ENCODE assay signal across 17 cellular contexts in the genomic region with DNA sequence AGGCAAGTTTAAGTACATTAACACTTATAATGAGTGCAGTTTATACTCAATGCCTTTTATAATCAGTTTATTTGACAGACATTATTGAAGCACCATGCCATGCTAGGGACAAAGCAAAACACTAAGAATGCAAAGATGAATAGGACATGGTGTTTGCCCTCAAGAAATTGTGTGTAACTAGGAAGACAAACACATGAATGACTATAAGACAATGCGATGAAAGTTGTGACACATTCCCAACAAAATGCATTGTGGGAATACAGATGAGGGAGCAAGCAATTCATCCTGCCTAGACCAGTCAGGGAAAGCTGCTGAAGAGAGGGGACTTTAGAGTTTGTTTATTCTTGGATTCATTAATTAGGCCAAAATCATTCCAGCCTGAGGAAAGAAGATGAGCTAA.
DNase-seq lines count a peak whose midpoint lies in the region; ATAC-seq, FAIRE-seq and TF ChIP-seq lines count a peak whose summit lies in the region.
"Had no signal": no experiment of that assay in that cellular context is flagged by ENCODE, and none has a peak within 500 bp of the region (broad histone marks: within the 10 kb centered on the region; RNA-seq: fewer than 3 reads in every experiment).

No MANE protein-coding gene starts in this region.

- H3K9me3 ChIP-seq in breast epithelium = no peaks in the 10 kb centered on the region

- H3K9me3 Mint-ChIP-seq in MCF 10A (ENCODE audit: unreplicated experiment) = peaks cover 11% of the 10 kb centered on the region

- TF ChIP-seq CTCF in MCF 10A (IDR thresholded peaks at IDR 0.05; ENCODE audit: unreplicated experiment) = no peak
- no peak for TF ChIP-seq CTCF in breast epithelium (IDR thresholded peaks at IDR 0.05)
- no peak for TF ChIP-seq CTCF in bronchial epithelial cell (IDR thresholded peaks at IDR 0.05; ENCODE audit: insufficient read depth, low read length, severe bottlenecking)
- TF ChIP-seq CTCF in foreskin keratinocyte (conservative IDR thresholded peaks at IDR 0.05) = no peak

- DNase-seq in MCF 10A (ENCODE audit: unreplicated experiment) (peak; percentile 25), breast epithelium (ENCODE audit: low spot score in 2 of 2) (no peak), bronchial epithelial cell (ENCODE audit: low read depth) (peak; percentile 83), foreskin keratinocyte (peak in 1 of 2 donors; percentile 55), urothelium cell line (ENCODE audit: low spot score) (no peak)
- DNase-seq: 8988T; AML-193; CD8-positive, alpha-beta memory T cell; DMS53; GF-D8 had no signal

- H3K36me3 ChIP-seq in breast epithelium (no peaks in the 10 kb centered on the region), bronchial epithelial cell (ENCODE audit: control insufficient read depth, insufficient read depth, low read length) (no peaks in the 10 kb centered on the region)
- H3K36me3 ChIP-seq: BLaER1 had no signal

- H3K36me3 Mint-ChIP-seq in MCF 10A (ENCODE audit: insufficient read depth, unreplicated experiment) = no peaks in the 10 kb centered on the region
- H3K36me3 Mint-ChIP-seq: CD8-positive, alpha-beta memory T cell had no signal

- FAIRE-seq in bronchial epithelial cell (lab: Jason Lieb, UNC) (no peak), urothelium cell line (lab: Jason Lieb, UNC) (peak; percentile 68)
- FAIRE-seq: H54, HepG2 had no signal

- no TSS peak for BruUV-seq in MCF 10A (replicated peaks; lab: Mats Ljungman, UMichigan)

- no peak overlapping the region for H3K4me3 Mint-ChIP-seq in MCF 10A (ENCODE audit: unreplicated experiment)

- TF ChIP-seq POLR2A in breast epithelium (IDR thresholded peaks at IDR 0.05) = no peak

- H3K4me1 ChIP-seq in breast epithelium (no peaks in the 10 kb centered on the region), foreskin keratinocyte (peaks cover 36% of the 10 kb centered on the region)
- H3K4me1 ChIP-seq: BLaER1 had no signal

- peaks cover 39% of the 10 kb centered on the region for H3K4me1 Mint-ChIP-seq in MCF 10A (ENCODE audit: insufficient read depth, unreplicated experiment)
- H3K4me1 Mint-ChIP-seq: CD8-positive, alpha-beta memory T cell had no signal

- POLR2A ChIA-PET in MCF 10A (lab: Yijun Ruan, JAX) = interaction anchor here (0.6 to 1.8 kb wide), 4 partner anchors 11 to 142 kb away, joined by 3 to 4 read pairs (median 3); no protein-coding TSS in a partner anchor

- CTCF ChIA-PET in MCF 10A (lab: Yijun Ruan, JAX) = interaction anchor here (0.6 to 0.8 kb wide), 2 partner anchors 23 to 281 kb away, joined by 3 read pairs; no protein-coding TSS in a partner anchor

- H3K27ac Mint-ChIP-seq in MCF 10A (ENCODE audit: low read depth, unreplicated experiment) = peak overlapping the region; percentile 82
- H3K27ac Mint-ChIP-seq: CD8-positive, alpha-beta memory T cell had no signal

- H3K27me3 Mint-ChIP-seq in MCF 10A (ENCODE audit: insufficient read depth, unreplicated experiment) = no peaks in the 10 kb centered on the region
- H3K27me3 Mint-ChIP-seq: CD8-positive, alpha-beta memory T cell had no signal

- ATAC-seq in foreskin keratinocyte = no peak
- no peak for ATAC-seq in HG03469 (IDR thresholded peaks at IDR 0.05; ENCODE audit: unreplicated experiment)
- no peak for ATAC-seq in SK-N-SH treated with all-trans-retinoic acid at 6 μM for 48 hours
- ATAC-seq in HG02763 (IDR thresholded peaks at IDR 0.05; ENCODE audit: unreplicated experiment) = no peak
- ATAC-seq: HCT116, HepG2 had no signal

- H3K4me3 ChIP-seq in breast epithelium = no peak overlapping the region
- no peak overlapping the region for H3K4me3 ChIP-seq in bronchial epithelial cell (ENCODE audit: low read depth, low read length)
- H3K4me3 ChIP-seq: BLaER1 had no signal

- intact Hi-C loops in MCF 10A (cut with micrococcal nuclease) (loop anchor here (1.0 kb wide), 1 partner anchor 44 kb away; no protein-coding TSS in a partner anchor), breast epithelium (cut with DNase I; ENCODE audit: low total_unique reads) (no loop called here)

- H3K27ac ChIP-seq in breast epithelium (no peak overlapping the region), foreskin keratinocyte (peak overlapping the region; percentile 80)
- H3K27ac ChIP-seq: BLaER1 had no signal

- no peaks in the 10 kb centered on the region for H3K27me3 ChIP-seq in breast epithelium
- H3K27me3 ChIP-seq in bronchial epithelial cell (ENCODE audit: control insufficient read depth, insufficient read depth, low read length) = no peaks in the 10 kb centered on the region
- H3K27me3 ChIP-seq in foreskin keratinocyte = no peaks in the 10 kb centered on the region
- H3K27me3 ChIP-seq: BLaER1 had no signal

TF ChIP-seq in SK-N-SH treated with all-trans-retinoic acid at 6 μM for 48 hours, 23 proteins besides CTCF, POLR2A, EP300 and RAD21:
- TF ChIP-seq ISL1 (CRISPR knock-in tag; IDR thresholded peaks at IDR 0.05) = no peak
- TF ChIP-seq TCF4 (CRISPR knock-in tag; IDR thresholded peaks at IDR 0.05; ENCODE audit: borderline replicate concordance) = no peak
- TF ChIP-seq ZNF70 (CRISPR knock-in tag; IDR thresholded peaks at IDR 0.05) = no peak
- TF ChIP-seq CSDC2 (CRISPR knock-in tag; IDR thresholded peaks at IDR 0.05) = no peak
- TF ChIP-seq, protein P1, sequence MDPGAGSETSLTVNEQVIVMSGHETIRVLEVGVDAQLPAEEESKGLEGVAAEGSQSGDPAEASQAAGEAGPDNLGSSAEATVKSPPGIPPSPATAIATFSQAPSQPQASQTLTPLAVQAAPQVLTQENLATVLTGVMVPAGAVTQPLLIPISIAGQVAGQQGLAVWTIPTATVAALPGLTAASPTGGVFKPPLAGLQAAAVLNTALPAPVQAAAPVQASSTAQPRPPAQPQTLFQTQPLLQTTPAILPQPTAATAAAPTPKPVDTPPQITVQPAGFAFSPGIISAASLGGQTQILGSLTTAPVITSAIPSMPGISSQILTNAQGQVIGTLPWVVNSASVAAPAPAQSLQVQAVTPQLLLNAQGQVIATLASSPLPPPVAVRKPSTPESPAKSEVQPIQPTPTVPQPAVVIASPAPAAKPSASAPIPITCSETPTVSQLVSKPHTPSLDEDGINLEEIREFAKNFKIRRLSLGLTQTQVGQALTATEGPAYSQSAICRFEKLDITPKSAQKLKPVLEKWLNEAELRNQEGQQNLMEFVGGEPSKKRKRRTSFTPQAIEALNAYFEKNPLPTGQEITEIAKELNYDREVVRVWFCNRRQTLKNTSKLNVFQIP (CRISPR knock-in tag; IDR thresholded peaks at IDR 0.05; ENCODE audit: borderline replicate concordance, low read depth) = no peak
- TF ChIP-seq ZFP30 (CRISPR knock-in tag; IDR thresholded peaks at IDR 0.05) = no peak
- TF ChIP-seq PATZ1 (CRISPR knock-in tag; IDR thresholded peaks at IDR 0.05; ENCODE audit: borderline replicate concordance) = no peak
- no peak for TF ChIP-seq ZNF8 (CRISPR knock-in tag; IDR thresholded peaks at IDR 0.05)
- TF ChIP-seq BACH2 (CRISPR knock-in tag; IDR thresholded peaks at IDR 0.05; ENCODE audit: borderline replicate concordance) = no peak
- no peak for TF ChIP-seq ESRRG (CRISPR knock-in tag; IDR thresholded peaks at IDR 0.05)
- TF ChIP-seq RARB (CRISPR knock-in tag; IDR thresholded peaks at IDR 0.05) = no peak
- no peak for TF ChIP-seq ZNF565 (CRISPR knock-in tag; conservative IDR thresholded peaks at IDR 0.05; ENCODE audit: low read depth)
- no peak for TF ChIP-seq TOX (CRISPR knock-in tag; IDR thresholded peaks at IDR 0.05; ENCODE audit: borderline replicate concordance)
- no peak for TF ChIP-seq ZC3H10 (CRISPR knock-in tag; IDR thresholded peaks at IDR 0.05)
- no peak for TF ChIP-seq GLIS3 (CRISPR knock-in tag; IDR thresholded peaks at IDR 0.05)
- no peak for TF ChIP-seq ZFP3 (CRISPR knock-in tag; IDR thresholded peaks at IDR 0.05)
- no peak for TF ChIP-seq OSR1 (CRISPR knock-in tag; IDR thresholded peaks at IDR 0.05)
- TF ChIP-seq ARNTL (CRISPR knock-in tag; IDR thresholded peaks at IDR 0.05; ENCODE audit: borderline replicate concordance, low read depth) = no peak
- TF ChIP-seq, protein P2, sequence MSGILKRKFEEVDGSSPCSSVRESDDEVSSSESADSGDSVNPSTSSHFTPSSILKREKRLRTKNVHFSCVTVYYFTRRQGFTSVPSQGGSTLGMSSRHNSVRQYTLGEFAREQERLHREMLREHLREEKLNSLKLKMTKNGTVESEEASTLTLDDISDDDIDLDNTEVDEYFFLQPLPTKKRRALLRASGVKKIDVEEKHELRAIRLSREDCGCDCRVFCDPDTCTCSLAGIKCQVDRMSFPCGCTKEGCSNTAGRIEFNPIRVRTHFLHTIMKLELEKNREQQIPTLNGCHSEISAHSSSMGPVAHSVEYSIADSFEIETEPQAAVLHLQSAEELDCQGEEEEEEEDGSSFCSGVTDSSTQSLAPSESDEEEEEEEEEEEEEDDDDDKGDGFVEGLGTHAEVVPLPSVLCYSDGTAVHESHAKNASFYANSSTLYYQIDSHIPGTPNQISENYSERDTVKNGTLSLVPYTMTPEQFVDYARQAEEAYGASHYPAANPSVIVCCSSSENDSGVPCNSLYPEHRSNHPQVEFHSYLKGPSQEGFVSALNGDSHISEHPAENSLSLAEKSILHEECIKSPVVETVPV (CRISPR knock-in tag; IDR thresholded peaks at IDR 0.05) = no peak
- no peak for TF ChIP-seq PPARA (CRISPR knock-in tag; IDR thresholded peaks at IDR 0.05; ENCODE audit: borderline replicate concordance)
TF ChIP-seq in SK-N-SH treated with all-trans-retinoic acid at 6 μM for 48 hours: peak in this region for 0.

Comparison
In these comparisons a context has a peak if more than half of its experiments do, and no peak if none do; other contexts are left out.
1. DNase-seq: peak in MCF 10A (single experiment) and bronchial epithelial cell (single experiment); none in breast epithelium (0 of 2) and urothelium cell line (single experiment).